Comparison of ENCODE assay signal across 15 cellular contexts in the genomic region with DNA sequence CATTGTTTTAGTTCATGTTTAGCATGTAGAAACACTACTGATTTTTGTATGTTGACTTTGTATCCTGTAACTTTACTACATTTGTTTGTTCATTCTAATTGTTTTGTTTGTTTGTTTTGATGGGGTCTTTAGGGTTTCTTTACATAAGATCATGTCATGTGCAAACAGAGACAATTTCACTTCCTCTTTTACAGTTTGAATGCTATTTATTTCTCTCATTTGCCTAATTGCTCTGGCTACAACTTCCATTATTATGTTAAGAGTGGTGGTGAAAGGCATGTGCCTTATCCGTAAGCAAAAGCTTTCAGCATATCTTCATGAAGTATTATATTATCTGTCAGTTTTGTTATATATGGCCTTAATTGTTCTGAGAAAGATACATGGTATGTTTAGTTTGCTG.
A peak's percentile ranks its signal among the peaks of the same experiment; 100 is the strongest.
DNase-seq lines count a peak whose midpoint lies in the region; ATAC-seq and TF ChIP-seq lines count a peak whose summit lies in the region.
"Had no signal": no experiment of that assay in that cellular context is flagged by ENCODE, and none has a peak within 500 bp of the region (broad histone marks: within the 10 kb centered on the region; RNA-seq: fewer than 3 reads in every experiment).

No MANE protein-coding gene starts in this region.

- H3K9me2 ChIP-seq in OCI-LY7 (ENCODE audit: insufficient read depth, low read length): no peaks in the 10 kb centered on the region

- no TSS peak for BruUV-seq in OCI-LY7 (replicated peaks; lab: Mats Ljungman, UMichigan)

- H3K4me1 ChIP-seq in OCI-LY7 (ENCODE audit: insufficient read depth, low read length, poor library complexity, severe bottlenecking): peaks cover 30% of the 10 kb centered on the region

- H3K9me3 ChIP-seq in OCI-LY7 (ENCODE audit: low read length): peaks cover 14% of the 10 kb centered on the region

- intact Hi-C loops in OCI-LY7 (cut with micrococcal nuclease; ENCODE audit: unreplicated experiment): no loop called here

- peak overlapping the region; percentile 58 for H3K4me3 ChIP-seq in OCI-LY7 (ENCODE audit: low read depth, low read length, poor library complexity, severe bottlenecking)
- H3K4me3 ChIP-seq: lung, SK-N-MC had no signal

- TF ChIP-seq CTCF in OCI-LY7 (conservative IDR thresholded peaks at IDR 0.05; ENCODE audit: low read length): no peak

- H3K27ac ChIP-seq in OCI-LY7 (ENCODE audit: low read depth, low read length, poor library complexity, severe bottlenecking): peak overlapping the region; percentile 81
- H3K27ac ChIP-seq: brain microvascular endothelial cell, SK-N-MC had no signal

- peak; percentile 97 for ATAC-seq in GM18505 (IDR thresholded peaks at IDR 0.05; ENCODE audit: unreplicated experiment)
- peak; percentile 76 for ATAC-seq in GM21515 (IDR thresholded peaks at IDR 0.05; ENCODE audit: unreplicated experiment)
- ATAC-seq in HG03159 (IDR thresholded peaks at IDR 0.05; ENCODE audit: unreplicated experiment): peak; percentile 79
- no peak for ATAC-seq in GM21528 (IDR thresholded peaks at IDR 0.05; ENCODE audit: low FRiP score, unreplicated experiment)

- TF ChIP-seq POLR2A in GM18505 (IDR thresholded peaks at IDR 0.05; ENCODE audit: borderline replicate concordance, extremely low read depth, insufficient read depth, insufficient read length): no peak

- H4K20me1 ChIP-seq in OCI-LY7 (ENCODE audit: insufficient read depth, low read length): no peaks in the 10 kb centered on the region

- H3K4me2 ChIP-seq in OCI-LY7 (ENCODE audit: low read length): peak overlapping the region; percentile 65

- CTCF ChIA-PET in OCI-LY7 (lab: Charles Lee; ENCODE audit: unreplicated experiment): no interaction called here

- DNase-seq in OCI-LY7 (ENCODE audit: low spot score) (peak; percentile 77), putamen (ENCODE audit: low spot score) (no peak), foreskin melanocyte (no peak)
- no peak for DNase-seq in effector CD4-positive, alpha-beta T cell
- DNase-seq: activated CD4-positive, CD25-positive, alpha-beta regulatory T cell treated with anti-CD3 and anti-CD28 coated beads, Interleukin-2, amount 50 U/mL, for 72 hours; brain microvascular endothelial cell; hypothalamus; NCI-H446 treated with DMSO at 0.1 percent for 48 hours; stimulated activated CD4-positive, alpha-beta T cell treated with anti-CD3 and anti-CD28 coated beads, Interleukin-12 subunit alpha, Interleukin-12 subunit beta, amount 100 ng/mL, for 4 hours had no signal

- peak overlapping the region; percentile 95 for H2AFZ ChIP-seq in OCI-LY7 (ENCODE audit: low read length)

- peaks cover 10% of the 10 kb centered on the region; the same call in 1 of the 2 replicates for H3K36me3 ChIP-seq in OCI-LY7 (ENCODE audit: insufficient read depth, low read length)
- H3K36me3 ChIP-seq: brain microvascular endothelial cell had no signal

- no peaks in the 10 kb centered on the region for H3K79me2 ChIP-seq in OCI-LY7 (ENCODE audit: insufficient read depth, low read depth, low read length)

- POLR2A ChIA-PET in OCI-LY7 (lab: Charles Lee): no interaction called here
